ENCODE assay signal across 8 cellular contexts in genomic region chr13:42271337-42272114, GRCh38. TPM values are rescaled to one million over a fixed set of nuclear protein-coding genes. Genes with fewer than 3 reads are reported as not detected.
DNase-seq lines count a peak whose midpoint lies in the region; ATAC-seq and TF ChIP-seq lines count a peak whose summit lies in the region.

No MANE protein-coding gene starts in this region.

- TF ChIP-seq CTCF in astrocyte of the cerebellum (IDR thresholded peaks at IDR 0.05; ENCODE audit: low read depth, low read length, missing control alignments) (no peak), vagina (IDR thresholded peaks at IDR 0.05) (no peak)

- no peaks in the 10 kb centered on the region for H3K9me3 ChIP-seq in vagina

- intact Hi-C loops in vagina (cut with DNase I), result no loop called here

- H3K4me3 ChIP-seq in astrocyte of the cerebellum (ENCODE audit: low read depth, low read length) (peak overlapping the region; percentile 74), vagina (peak overlapping the region; percentile 94)

- peak; percentile 82 for ATAC-seq in GM18505 (IDR thresholded peaks at IDR 0.05; ENCODE audit: unreplicated experiment)
- peak; percentile 82 for ATAC-seq in HG02970 (IDR thresholded peaks at IDR 0.05; ENCODE audit: low FRiP score, unreplicated experiment)

- TF ChIP-seq POLR2A in GM18505 (IDR thresholded peaks at IDR 0.05; ENCODE audit: borderline replicate concordance, extremely low read depth, insufficient read depth, insufficient read length), result peak; percentile 34
- TF ChIP-seq POLR2A in vagina (IDR thresholded peaks at IDR 0.05), result no peak

- peak; percentile 76 for DNase-seq in NCI-H187 treated with DMSO at 0.1 percent for 48 hours (lab: John Stamatoyannopoulos, UW)
- DNase-seq in T-helper 22 cell (ENCODE audit: low read depth), result peak; percentile 94
- peak; percentile 94 for DNase-seq in astrocyte of the cerebellum (ENCODE audit: low read depth)
- DNase-seq in hepatic stellate cell (ENCODE audit: low spot score), result peak; percentile 94
- DNase-seq in putamen (ENCODE audit: low spot score), result peak; percentile 99
- DNase-seq in vagina (ENCODE audit: extremely low spot score in 2 of 2), result peak in 1 of 2 donors; percentile 98

- in situ Hi-C loops in astrocyte of the cerebellum (cut with HindIII; ENCODE audit: low sequenced_read_pairs), result no loop called here

- H3K27ac ChIP-seq in vagina, result peak overlapping the region; percentile 94

- no peaks in the 10 kb centered on the region for H3K36me3 ChIP-seq in vagina

- no peaks in the 10 kb centered on the region for H3K27me3 ChIP-seq in vagina

- H3K4me1 ChIP-seq in vagina, result peaks cover 22% of the 10 kb centered on the region

RNA-seq across cellular contexts. Expression of gene AKAP11, which starts 0.4 kb away (rescaled TPM):
- total RNA-seq in vagina, result 25.0 TPM
